In genomic region chr7:148983220-148984146, GRCh38 we compare ENCODE assay signal across 8 cellular contexts. TPM values are rescaled to one million over a fixed set of nuclear protein-coding genes. Genes with fewer than 3 reads are reported as not detected.
DNase-seq lines count a peak whose midpoint lies in the region; ATAC-seq, FAIRE-seq and TF ChIP-seq lines count a peak whose summit lies in the region.

No MANE protein-coding gene starts in this region.

- no peaks in the 10 kb centered on the region for H3K27me3 ChIP-seq in bronchial epithelial cell (ENCODE audit: control insufficient read depth, insufficient read depth, low read length)

- no peaks in the 10 kb centered on the region for H3K36me3 ChIP-seq in bronchial epithelial cell (ENCODE audit: control insufficient read depth, insufficient read depth, low read length)

- peak; percentile 82 for DNase-seq in A172 (ENCODE audit: low spot score)
- DNase-seq in NCI-H2171 treated with DMSO at 0.1 percent for 48 hours (lab: John Stamatoyannopoulos, UW): peak; percentile 94
- DNase-seq in bronchial epithelial cell (ENCODE audit: low read depth): peak; percentile 65
- peak; percentile 94 for DNase-seq in islet precursor cell
- DNase-seq in stimulated activated CD4-positive, alpha-beta T cell treated with anti-CD3 and anti-CD28 coated beads, Interleukin-12 subunit alpha, Interleukin-12 subunit beta, amount 100 ng/mL, for 48 hours (ENCODE audit: low read depth in 2 of 3, low spot score in 1 of 3): peak; percentile 78 to 85 (median 81)

- FAIRE-seq in bronchial epithelial cell (lab: Jason Lieb, UNC): no peak

- H3K4me3 ChIP-seq in WI38 (ENCODE audit: low read depth, low read length) (peak overlapping the region; percentile 63), bronchial epithelial cell (ENCODE audit: low read depth, low read length) (peak overlapping the region; percentile 51)

- TF ChIP-seq CTCF in WI38 (IDR thresholded peaks at IDR 0.05; ENCODE audit: low read depth, low read length): no peak
- TF ChIP-seq CTCF in bronchial epithelial cell (IDR thresholded peaks at IDR 0.05; ENCODE audit: insufficient read depth, low read length, severe bottlenecking): no peak

- ATAC-seq in GM18861 (IDR thresholded peaks at IDR 0.05; ENCODE audit: unreplicated experiment) (peak; percentile 41), HG03097 (IDR thresholded peaks at IDR 0.05; ENCODE audit: low FRiP score, unreplicated experiment) (peak; percentile 48)

RNA-seq across cellular contexts. Expression of gene PDIA4, which starts 44.8 kb away (rescaled TPM):
- 228 and 275 TPM in 2 replicates for total RNA-seq in A172 (2014; rRNA removed; shearing (Covaris generic))
- total RNA-seq in bronchial epithelial cell: 219 and 414 TPM in 2 replicates

Comparison
In these comparisons a context has a peak if more than half of its experiments do, and no peak if none do; other contexts are left out.
1. Peak in every context shown above with its lines: DNase-seq, ATAC-seq and H3K4me3 ChIP-seq.